13 cellular contexts compared by ENCODE assay signal in the genomic region with DNA sequence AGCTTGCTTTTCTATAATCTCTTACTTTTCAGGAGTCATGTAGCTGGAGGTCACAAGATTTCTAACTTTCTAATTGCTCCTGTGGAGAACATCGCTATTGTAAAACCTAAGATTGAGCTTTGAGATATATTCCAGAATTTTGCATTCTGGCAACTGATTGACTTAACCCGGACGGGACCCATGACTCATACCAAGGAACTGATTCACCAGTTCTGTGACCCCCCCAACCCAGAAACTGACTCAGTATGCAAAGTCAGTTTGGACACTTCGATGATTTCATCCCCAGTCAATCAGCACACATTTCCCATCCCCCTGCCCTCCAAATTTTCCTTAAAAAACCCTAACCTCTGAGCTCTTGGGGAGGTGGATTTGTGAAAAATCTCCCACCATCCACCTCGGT.
A peak's percentile ranks its signal among the peaks of the same experiment; 100 is the strongest.
DNase-seq lines count a peak whose midpoint lies in the region; ATAC-seq, FAIRE-seq and TF ChIP-seq lines count a peak whose summit lies in the region.
"Had no signal": no experiment of that assay in that cellular context is flagged by ENCODE, and none has a peak within 500 bp of the region (broad histone marks: within the 10 kb centered on the region; RNA-seq: fewer than 3 reads in every experiment).

No MANE protein-coding gene starts in this region.

- H3K4me2 ChIP-seq in A549, result no peak overlapping the region

- H3K36me3 ChIP-seq in gastroesophageal sphincter (no peaks in the 10 kb centered on the region), kidney (ENCODE audit: control insufficient read depth in 1 of 2, insufficient read depth in 2 of 2, low read length in 2 of 2) (no peaks in the 10 kb centered on the region)

- H3K9ac ChIP-seq in kidney (ENCODE audit: low read length in 2 of 2), result no peak overlapping the region

- TF ChIP-seq EP300 in A549 (IDR thresholded peaks at IDR 0.05), result no peak
- no peak for TF ChIP-seq EP300 in gastroesophageal sphincter (IDR thresholded peaks at IDR 0.05)

- H3K27ac ChIP-seq in A549 (no peak overlapping the region), foreskin keratinocyte (no peak overlapping the region), gastroesophageal sphincter (no peak overlapping the region), kidney (ENCODE audit: low read depth in 2 of 2, low read length in 2 of 2) (no peak overlapping the region)

- no peak for TF ChIP-seq RAD21 in A549 (conservative IDR thresholded peaks at IDR 0.05 in 1 of 2, IDR thresholded peaks at IDR 0.05 in 1 of 2)

- WGBS in A549 (ENCODE audit: missing lambda C conversion rate), result 13% methylated on average over 5 of the region's 5 CpGs
- WGBS in gastroesophageal sphincter (ENCODE audit: low coverage in 1 of 2), 2 donors, result 76 to 86% methylated on average over 5 of the region's 5 CpGs

- FAIRE-seq in A549 (lab: Jason Lieb, UNC) (peak; percentile 7), kidney (lab: Jason Lieb, UNC) (no peak)
- FAIRE-seq: GM12878 had no signal

- peak in 1 of 2 experiments; percentile 7 for DNase-seq in A549 (ENCODE audit: low read depth in 1 of 2, low spot score in 1 of 2)
- peak; percentile 63 for DNase-seq in HK-2 (ENCODE audit: unreplicated experiment)
- peak; percentile 56 for DNase-seq in amniotic stem cell (lab: John Stamatoyannopoulos, UW)
- peak; percentile 36 to 67 for DNase-seq in foreskin keratinocyte
- DNase-seq in NCI-H446 (lab: John Stamatoyannopoulos, UW), result no peak
- DNase-seq in kidney, result no peak
- DNase-seq in stimulated activated CD4-positive, alpha-beta T cell treated with anti-CD3 and anti-CD28 coated beads, Interleukin-2, amount 100 ng/mL, for 24 hours, result no peak
- DNase-seq: cortex of kidney, NCI-H510A, RPMI8226, trophoblast cell had no signal

- H3K9me3 ChIP-seq in A549 (no peaks in the 10 kb centered on the region), gastroesophageal sphincter (no peaks in the 10 kb centered on the region), kidney (ENCODE audit: control insufficient read depth in 1 of 2, low read length in 2 of 2) (no peaks in the 10 kb centered on the region)

- H3K4me3 ChIP-seq in A549 (no peak overlapping the region), gastroesophageal sphincter (no peak overlapping the region), kidney (ENCODE audit: low read length in 2 of 2) (no peak overlapping the region)
- H3K4me3 ChIP-seq: GM12878 had no signal

- no peaks in the 10 kb centered on the region for H3K4me1 ChIP-seq in A549
- H3K4me1 ChIP-seq in foreskin keratinocyte, result no peaks in the 10 kb centered on the region
- no peaks in the 10 kb centered on the region for H3K4me1 ChIP-seq in gastroesophageal sphincter
- no peaks in the 10 kb centered on the region for H3K4me1 ChIP-seq in kidney (ENCODE audit: control insufficient read depth in 1 of 2, insufficient read depth in 1 of 2, low read depth in 1 of 2, low read length in 2 of 2)

- CTCF ChIA-PET in A549 (lab: Yijun Ruan, JAX), result no interaction called here

- TF ChIP-seq POLR2A in A549 (IDR thresholded peaks at IDR 0.05; ENCODE audit: low read length) (no peak), gastroesophageal sphincter (IDR thresholded peaks at IDR 0.05) (no peak)

- H3K27me3 ChIP-seq in foreskin keratinocyte (no peaks in the 10 kb centered on the region), gastroesophageal sphincter (no peaks in the 10 kb centered on the region)

- POLR2A ChIA-PET in A549 (lab: Yijun Ruan, JAX), result no interaction called here

- TF ChIP-seq CTCF in A549 (IDR thresholded peaks at IDR 0.05), result no peak
- TF ChIP-seq CTCF in foreskin keratinocyte (conservative IDR thresholded peaks at IDR 0.05), result no peak
- no peak for TF ChIP-seq CTCF in gastroesophageal sphincter (IDR thresholded peaks at IDR 0.05)
- no peak for TF ChIP-seq CTCF in kidney (IDR thresholded peaks at IDR 0.05; ENCODE audit: borderline replicate concordance, extremely low read depth, insufficient read depth)

- no peak for ATAC-seq in A549
- ATAC-seq in foreskin keratinocyte, result peak; percentile 91
- no peak for ATAC-seq in gastroesophageal sphincter
- ATAC-seq: GM12878 had no signal

- intact Hi-C loops in kidney (cut with DNase I), result no loop called here

TF ChIP-seq in A549, 52 proteins besides CTCF, POLR2A, EP300 and RAD21:
- TF ChIP-seq CBX2 (IDR thresholded peaks at IDR 0.05; ENCODE audit: borderline replicate concordance, low read depth) (no peak), HOXA7 (CRISPR knock-in tag; IDR thresholded peaks at IDR 0.05) (no peak), FOSL2 (IDR thresholded peaks at IDR 0.05) (no peak), FOSL2 (CRISPR knock-in tag; IDR thresholded peaks at IDR 0.05) (no peak), ATOH8 (CRISPR knock-in tag; IDR thresholded peaks at IDR 0.05; ENCODE audit: low read depth) (no peak), HEYL (CRISPR knock-in tag; IDR thresholded peaks at IDR 0.05) (no peak), HOXB5 (CRISPR knock-in tag; IDR thresholded peaks at IDR 0.05) (no peak), CBX8 (IDR thresholded peaks at IDR 0.05) (no peak), SREBF2 (IDR thresholded peaks at IDR 0.05) (no peak), EHMT2 (IDR thresholded peaks at IDR 0.05; ENCODE audit: low read depth) (no peak), ZC3H11A (IDR thresholded peaks at IDR 0.05) (no peak), USF2 (IDR thresholded peaks at IDR 0.05) (no peak), TFCP2L1 (CRISPR knock-in tag; IDR thresholded peaks at IDR 0.05) (no peak), CEBPB (IDR thresholded peaks at IDR 0.05) (no peak), HMGXB4 (CRISPR knock-in tag; IDR thresholded peaks at IDR 0.05; ENCODE audit: borderline replicate concordance) (no peak), SMC3 (IDR thresholded peaks at IDR 0.05) (no peak), BHLHE40 (IDR thresholded peaks at IDR 0.05; ENCODE audit: low read depth, low read length) (no peak), MYC (IDR thresholded peaks at IDR 0.05; ENCODE audit: borderline replicate concordance, low read length) (no peak)
- TF ChIP-seq, protein P1, sequence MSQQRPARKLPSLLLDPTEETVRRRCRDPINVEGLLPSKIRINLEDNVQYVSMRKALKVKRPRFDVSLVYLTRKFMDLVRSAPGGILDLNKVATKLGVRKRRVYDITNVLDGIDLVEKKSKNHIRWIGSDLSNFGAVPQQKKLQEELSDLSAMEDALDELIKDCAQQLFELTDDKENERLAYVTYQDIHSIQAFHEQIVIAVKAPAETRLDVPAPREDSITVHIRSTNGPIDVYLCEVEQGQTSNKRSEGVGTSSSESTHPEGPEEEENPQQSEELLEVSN (IDR thresholded peaks at IDR 0.05; ENCODE audit: borderline replicate concordance, low read depth), result no peak
- TF ChIP-seq, protein P2, sequence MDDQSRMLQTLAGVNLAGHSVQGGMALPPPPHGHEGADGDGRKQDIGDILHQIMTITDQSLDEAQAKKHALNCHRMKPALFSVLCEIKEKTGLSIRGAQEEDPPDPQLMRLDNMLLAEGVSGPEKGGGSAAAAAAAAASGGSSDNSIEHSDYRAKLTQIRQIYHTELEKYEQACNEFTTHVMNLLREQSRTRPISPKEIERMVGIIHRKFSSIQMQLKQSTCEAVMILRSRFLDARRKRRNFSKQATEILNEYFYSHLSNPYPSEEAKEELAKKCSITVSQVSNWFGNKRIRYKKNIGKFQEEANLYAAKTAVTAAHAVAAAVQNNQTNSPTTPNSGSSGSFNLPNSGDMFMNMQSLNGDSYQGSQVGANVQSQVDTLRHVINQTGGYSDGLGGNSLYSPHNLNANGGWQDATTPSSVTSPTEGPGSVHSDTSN (IDR thresholded peaks at IDR 0.05), result no peak

Comparison
In these comparisons a context has a peak if more than half of its experiments do, and no peak if none do; other contexts are left out.
1. DNase-seq: peak in HK-2 (single experiment), amniotic stem cell (single experiment) and foreskin keratinocyte (2 of 2); none in NCI-H446 (0 of 2), kidney (single experiment) and stimulated activated CD4-positive, alpha-beta T cell treated with anti-CD3 and anti-CD28 coated beads, Interleukin-2, amount 100 ng/mL, for 24 hours (0 of 2).